Comparison of ENCODE assay signal across 32 cellular contexts in genomic region chr6:8875986-8876385, GRCh38.
"Had no signal": no experiment of that assay in that cellular context is flagged by ENCODE, and none has a peak within 500 bp of the region (broad histone marks: within the 10 kb centered on the region; RNA-seq: fewer than 3 reads in every experiment).

No MANE protein-coding gene starts in this region.

- H3K4me3 ChIP-seq: adrenal gland, colonic mucosa had no signal

- H3K4me1 ChIP-seq: adrenal gland, colonic mucosa had no signal

- H3K4me3 Mint-ChIP-seq: activated CD4-positive, alpha-beta memory T cell treated with anti-CD3 and anti-CD28 coated beads, Interleukin-2, amount 10 ng/mL, durations not matched to agents 7 days and 5 days; activated CD4-positive, alpha-beta T cell treated with anti-CD3 and anti-CD28 coated beads for 36 hours; activated naive CD8-positive, alpha-beta T cell treated with anti-CD3 and anti-CD28 coated beads, Interleukin-2, amount 10 ng/mL, durations not matched to agents 7 days and 5 days; activated T-cell treated with anti-CD3 and anti-CD28 coated beads, Interleukin-2, amount 50 U/mL, for 72 hours; T-cell had no signal

- H3K27ac ChIP-seq: adrenal gland, colonic mucosa, KMS-11, RWPE1, VCaP had no signal

- H3K9me3 Mint-ChIP-seq: activated CD4-positive, alpha-beta memory T cell treated with anti-CD3 and anti-CD28 coated beads, Interleukin-2, amount 10 ng/mL, durations not matched to agents 7 days and 5 days; activated naive CD8-positive, alpha-beta T cell treated with anti-CD3 and anti-CD28 coated beads, Interleukin-2, amount 10 ng/mL, durations not matched to agents 7 days and 5 days; activated T-helper 2 cell treated with anti-CD3 and anti-CD28 coated beads, Interferon-gamma antibody, Interleukin-2, Interleukin-4, amounts not matched to agents 10 μg/mL and 5 μg/mL and 100 μg/mL, durations not matched to agents 14 hours and 24 hours and 36 hours had no signal

- H3K36me3 ChIP-seq: adrenal gland, colonic mucosa had no signal

- ATAC-seq: activated CD4-positive, alpha-beta T cell treated with anti-CD3 and anti-CD28 coated beads for 36 hours; activated T-cell treated with anti-CD3 and anti-CD28 coated beads, Interleukin-2, amount 50 U/mL, for 72 hours; Panc1; T-cell had no signal

- H3K36me3 Mint-ChIP-seq: activated naive CD8-positive, alpha-beta T cell treated with anti-CD3 and anti-CD28 coated beads, Interleukin-2, amount 10 ng/mL, durations not matched to agents 7 days and 5 days; T-cell had no signal

- H3K4me1 Mint-ChIP-seq: activated CD4-positive, alpha-beta memory T cell treated with anti-CD3 and anti-CD28 coated beads, Interleukin-2, amount 10 ng/mL, durations not matched to agents 7 days and 5 days; activated CD4-positive, alpha-beta T cell treated with anti-CD3 and anti-CD28 coated beads for 36 hours; activated naive CD8-positive, alpha-beta T cell treated with anti-CD3 and anti-CD28 coated beads, Interleukin-2, amount 10 ng/mL, durations not matched to agents 7 days and 5 days; T-cell had no signal

- DNase-seq: activated CD4-positive, alpha-beta memory T cell treated with anti-CD3 and anti-CD28 coated beads, Interleukin-2, amount 10 ng/mL, durations not matched to agents 7 days and 5 days; activated CD4-positive, alpha-beta T cell treated with anti-CD3 and anti-CD28 coated beads for 36 hours; activated CD4-positive, alpha-beta T cell treated with anti-CD3 and anti-CD28 coated beads, Interleukin-2, amount 50 U/mL, for 1 hour; activated CD4-positive, CD25-positive, alpha-beta regulatory T cell; activated gamma-delta T cell treated with Interleukin-2 at 50 U/mL for 16 hours; activated naive CD4-positive, alpha-beta T cell treated with anti-CD3 and anti-CD28 coated beads, Interleukin-2, amount 50 U/mL, for 16 hours; activated naive CD8-positive, alpha-beta T cell treated with anti-CD3 and anti-CD28 coated beads, Interleukin-2, amount 10 ng/mL, durations not matched to agents 7 days and 5 days; activated T-cell treated with anti-CD3 and anti-CD28 coated beads for 4 hours; activated T-cell treated with anti-CD3 and anti-CD28 coated beads, Interleukin-2, amount 50 U/mL, for 72 hours; adrenal gland; anterior cingulate cortex; caudate nucleus; colonic mucosa; NCI-H1092; NCI-H1417; NCI-H2029; NCI-H2107; NCI-H2171 treated with DMSO at 0.1 percent for 48 hours; NCI-H226; NCI-H526 treated with DMSO at 0.1 percent for 48 hours; NCI-H82; NK-92 treated with Interleukin-12 subunit alpha and Interleukin-12 subunit beta, amount 100 ng/mL, for 24 hours; OCI-M1; Right ventricle myocardium superior; T-cell; T-helper 2 cell; T1000 had no signal

- H3K27me3 Mint-ChIP-seq: activated CD4-positive, alpha-beta memory T cell treated with anti-CD3 and anti-CD28 coated beads, Interleukin-2, amount 10 ng/mL, durations not matched to agents 7 days and 5 days; activated naive CD8-positive, alpha-beta T cell treated with anti-CD3 and anti-CD28 coated beads, Interleukin-2, amount 10 ng/mL, durations not matched to agents 7 days and 5 days; T-cell had no signal

- H3K27ac Mint-ChIP-seq: activated CD4-positive, alpha-beta memory T cell treated with anti-CD3 and anti-CD28 coated beads, Interleukin-2, amount 10 ng/mL, durations not matched to agents 7 days and 5 days; activated CD4-positive, alpha-beta T cell treated with anti-CD3 and anti-CD28 coated beads for 36 hours; activated naive CD8-positive, alpha-beta T cell treated with anti-CD3 and anti-CD28 coated beads, Interleukin-2, amount 10 ng/mL, durations not matched to agents 7 days and 5 days; activated T-cell treated with anti-CD3 and anti-CD28 coated beads, Interleukin-2, amount 50 U/mL, for 72 hours; activated T-helper 2 cell treated with anti-CD3 and anti-CD28 coated beads, Interferon-gamma antibody, Interleukin-2, Interleukin-4, amounts not matched to agents 10 μg/mL and 5 μg/mL and 100 μg/mL, durations not matched to agents 14 hours and 24 hours and 36 hours; T-cell had no signal

- H3K9me3 ChIP-seq: adrenal gland, colonic mucosa had no signal

- H3K27me3 ChIP-seq: adrenal gland, colonic mucosa had no signal
